Comparison of ENCODE assay signal across 36 cellular contexts in genomic region chr11:47441421-47441820, GRCh38. TPM values are rescaled to one million over a fixed set of nuclear protein-coding genes. Genes with fewer than 3 reads are reported as not detected.
"Had no signal": no experiment of that assay in that cellular context is flagged by ENCODE, and none has a peak within 500 bp of the region (broad histone marks: within the 10 kb centered on the region; RNA-seq: fewer than 3 reads in every experiment).

No MANE protein-coding gene starts in this region.

- H3K36me3 Mint-ChIP-seq: activated CD4-positive, alpha-beta memory T cell treated with anti-CD3 and anti-CD28 coated beads for 36 hours; activated naive CD4-positive, alpha-beta T cell treated with anti-CD3 and anti-CD28 coated beads, Interleukin-2, amount 50 U/mL, for 72 hours; activated naive CD8-positive, alpha-beta T cell treated with anti-CD3 and anti-CD28 coated beads for 36 hours had no signal

- H3K27ac ChIP-seq: adrenal gland, body of pancreas, brain microvascular endothelial cell, breast epithelium, VCaP had no signal

- H3K9me3 Mint-ChIP-seq: activated B cell treated with CpG ODN at 0.5 μM for 24 hours; activated CD4-positive, alpha-beta memory T cell treated with anti-CD3 and anti-CD28 coated beads for 36 hours; activated CD4-positive, alpha-beta T cell treated with anti-CD3 and anti-CD28 coated beads, Interleukin-2, amount 10 ng/mL, durations not matched to agents 24 days and 14 days; activated CD8-positive, alpha-beta T cell treated with anti-CD3 and anti-CD28 coated beads for 36 hours; activated naive CD4-positive, alpha-beta T cell treated with anti-CD3 and anti-CD28 coated beads for 36 hours; activated naive CD4-positive, alpha-beta T cell treated with anti-CD3 and anti-CD28 coated beads, Interleukin-2, amount 50 U/mL, for 72 hours; activated naive CD8-positive, alpha-beta T cell treated with anti-CD3 and anti-CD28 coated beads for 36 hours; activated T-cell treated with anti-CD3 and anti-CD28 coated beads, Interleukin-2, amount 50 U/mL, for 4 hours; activated T-cell treated with anti-CD3 and anti-CD28 coated beads, Interleukin-2, amount 50 U/mL, for 72 hours; activated T-helper 1 cell treated with anti-CD3 and anti-CD28 coated beads, Interleukin-12 subunit alpha, Interleukin-12 subunit beta, Interleukin-2, Interleukin-4 antibody, amounts not matched to agents 30 ng/mL and 10 ng/mL and 1 ng/mL, durations not matched to agents 14 hours and 24 hours and 36 hours; activated T-helper 17 cell treated with anti-CD3 and anti-CD28 coated beads, Interleukin-2, amount 50 U/mL, for 72 hours; T-helper 1 cell treated with Interleukin-12 subunit alpha and Interleukin-12 subunit beta and Interleukin-4 antibody, amounts not matched to agents 30 μg/mL and 1 μg/mL, for 36 hours; T-helper 2 cell treated with Interferon-gamma antibody and Interleukin-4, amounts not matched to agents 5 μg/mL and 100 μg/mL, for 36 hours had no signal

- H3K27ac Mint-ChIP-seq: activated B cell treated with CpG ODN at 0.5 μM for 24 hours; activated CD4-positive, alpha-beta memory T cell treated with anti-CD3 and anti-CD28 coated beads for 36 hours; activated CD4-positive, alpha-beta T cell treated with anti-CD3 and anti-CD28 coated beads, Interleukin-2, amount 10 ng/mL, durations not matched to agents 24 days and 14 days; activated CD8-positive, alpha-beta T cell treated with anti-CD3 and anti-CD28 coated beads for 36 hours; activated naive CD4-positive, alpha-beta T cell treated with anti-CD3 and anti-CD28 coated beads for 36 hours; activated naive CD4-positive, alpha-beta T cell treated with anti-CD3 and anti-CD28 coated beads, Interleukin-2, amount 50 U/mL, for 72 hours; activated naive CD8-positive, alpha-beta T cell treated with anti-CD3 and anti-CD28 coated beads for 36 hours; activated T-cell treated with anti-CD3 and anti-CD28 coated beads, Interleukin-2, amount 50 U/mL, for 72 hours; activated T-helper 1 cell treated with anti-CD3 and anti-CD28 coated beads, Interleukin-12 subunit alpha, Interleukin-12 subunit beta, Interleukin-2, Interleukin-4 antibody, amounts not matched to agents 30 ng/mL and 10 ng/mL and 1 ng/mL, durations not matched to agents 14 hours and 24 hours and 36 hours; activated T-helper 17 cell treated with anti-CD3 and anti-CD28 coated beads, Interleukin-2, amount 50 U/mL, for 72 hours; T-helper 1 cell treated with Interleukin-12 subunit alpha and Interleukin-12 subunit beta and Interleukin-4 antibody, amounts not matched to agents 30 μg/mL and 1 μg/mL, for 36 hours; T-helper 2 cell treated with Interferon-gamma antibody and Interleukin-4, amounts not matched to agents 5 μg/mL and 100 μg/mL, for 36 hours had no signal

- H3K27me3 ChIP-seq: adrenal gland, body of pancreas, brain microvascular endothelial cell, breast epithelium had no signal

- H3K36me3 ChIP-seq: adrenal gland, brain microvascular endothelial cell, breast epithelium had no signal

- H3K4me3 ChIP-seq: adrenal gland, body of pancreas, breast epithelium had no signal

- DNase-seq: activated B cell treated with CpG ODN at 0.5 μM for 24 hours; activated CD4-positive, alpha-beta memory T cell treated with anti-CD3 and anti-CD28 coated beads for 36 hours; activated CD4-positive, alpha-beta T cell treated with anti-CD3 and anti-CD28 coated beads for 4 hours; activated CD4-positive, alpha-beta T cell treated with anti-CD3 and anti-CD28 coated beads, Interleukin-2, amount 10 ng/mL, durations not matched to agents 24 days and 14 days; activated CD4-positive, alpha-beta T cell treated with anti-CD3 and anti-CD28 coated beads, Interleukin-2, amount 50 U/mL, for 1 hour; activated CD4-positive, alpha-beta T cell treated with anti-CD3 and anti-CD28 coated beads, Interleukin-2, amount 50 U/mL, for 4 hours; activated CD4-positive, CD25-positive, alpha-beta regulatory T cell treated with anti-CD3 and anti-CD28 coated beads, Interleukin-2, amount 50 U/mL, for 72 hours; activated CD8-positive, alpha-beta memory T cell treated with anti-CD3 and anti-CD28 coated beads, Interleukin-2, amount 50 U/mL, for 4 hours; activated CD8-positive, alpha-beta T cell treated with anti-CD3 and anti-CD28 coated beads for 36 hours; activated effector memory CD4-positive, alpha-beta T cell treated with anti-CD3 and anti-CD28 coated beads, Interleukin-2, amount 50 U/mL, for 16 hours; activated gamma-delta T cell treated with Interleukin-2 at 50 U/mL for 16 hours; activated naive CD4-positive, alpha-beta T cell; activated naive CD4-positive, alpha-beta T cell treated with anti-CD3 and anti-CD28 coated beads for 36 hours; activated naive CD4-positive, alpha-beta T cell treated with anti-CD3 and anti-CD28 coated beads, Interleukin-2, amount 50 U/mL, for 16 hours; activated naive CD8-positive, alpha-beta T cell treated with anti-CD3 and anti-CD28 coated beads for 36 hours; activated T-cell treated with anti-CD3 and anti-CD28 coated beads for 4 hours; activated T-cell treated with anti-CD3 and anti-CD28 coated beads, Interleukin-2, amount 50 U/mL, for 1 hour; activated T-cell treated with anti-CD3 and anti-CD28 coated beads, Interleukin-2, amount 50 U/mL, for 4 hours; activated T-cell treated with anti-CD3 and anti-CD28 coated beads, Interleukin-2, amount 50 U/mL, for 72 hours; adrenal gland; amniotic stem cell; aorta; body of pancreas; brain microvascular endothelial cell; central memory CD4-positive, alpha-beta T cell; T-helper 1 cell; T-helper 2 cell; T-helper 9 cell had no signal

- ATAC-seq: activated CD8-positive, alpha-beta T cell treated with anti-CD3 and anti-CD28 coated beads for 36 hours; activated naive CD4-positive, alpha-beta T cell treated with anti-CD3 and anti-CD28 coated beads, Interleukin-2, amount 50 U/mL, for 72 hours; activated T-cell treated with anti-CD3 and anti-CD28 coated beads, Interleukin-2, amount 50 U/mL, for 4 hours; activated T-cell treated with anti-CD3 and anti-CD28 coated beads, Interleukin-2, amount 50 U/mL, for 72 hours; activated T-helper 17 cell treated with anti-CD3 and anti-CD28 coated beads, Interleukin-2, amount 50 U/mL, for 72 hours; body of pancreas had no signal

- H3K4me1 Mint-ChIP-seq: activated B cell treated with CpG ODN at 0.5 μM for 24 hours; activated CD4-positive, alpha-beta T cell treated with anti-CD3 and anti-CD28 coated beads, Interleukin-2, amount 10 ng/mL, durations not matched to agents 24 days and 14 days; activated naive CD8-positive, alpha-beta T cell treated with anti-CD3 and anti-CD28 coated beads for 36 hours; activated T-helper 17 cell treated with anti-CD3 and anti-CD28 coated beads, Interleukin-2, amount 50 U/mL, for 72 hours had no signal

- H3K4me1 ChIP-seq: breast epithelium had no signal

- H3K9me3 ChIP-seq: adrenal gland, body of pancreas, breast epithelium had no signal

- H3K4me3 Mint-ChIP-seq: activated B cell treated with CpG ODN at 0.5 μM for 24 hours; activated CD4-positive, alpha-beta memory T cell treated with anti-CD3 and anti-CD28 coated beads for 36 hours; activated CD4-positive, alpha-beta T cell treated with anti-CD3 and anti-CD28 coated beads, Interleukin-2, amount 10 ng/mL, durations not matched to agents 24 days and 14 days; activated CD8-positive, alpha-beta T cell treated with anti-CD3 and anti-CD28 coated beads for 36 hours; activated naive CD4-positive, alpha-beta T cell treated with anti-CD3 and anti-CD28 coated beads for 36 hours; activated naive CD8-positive, alpha-beta T cell treated with anti-CD3 and anti-CD28 coated beads for 36 hours; activated T-cell treated with anti-CD3 and anti-CD28 coated beads, Interleukin-2, amount 50 U/mL, for 4 hours; activated T-cell treated with anti-CD3 and anti-CD28 coated beads, Interleukin-2, amount 50 U/mL, for 72 hours; activated T-helper 1 cell treated with anti-CD3 and anti-CD28 coated beads, Interleukin-12 subunit alpha, Interleukin-12 subunit beta, Interleukin-2, Interleukin-4 antibody, amounts not matched to agents 30 ng/mL and 10 ng/mL and 1 ng/mL, durations not matched to agents 14 hours and 24 hours and 36 hours; activated T-helper 17 cell treated with anti-CD3 and anti-CD28 coated beads, Interleukin-2, amount 50 U/mL, for 72 hours; T-helper 1 cell treated with Interleukin-12 subunit alpha and Interleukin-12 subunit beta and Interleukin-4 antibody, amounts not matched to agents 30 μg/mL and 1 μg/mL, for 36 hours; T-helper 2 cell treated with Interferon-gamma antibody and Interleukin-4, amounts not matched to agents 5 μg/mL and 100 μg/mL, for 36 hours had no signal

- H3K27me3 Mint-ChIP-seq: activated B cell treated with CpG ODN at 0.5 μM for 24 hours; activated CD4-positive, alpha-beta memory T cell treated with anti-CD3 and anti-CD28 coated beads for 36 hours; activated CD4-positive, alpha-beta T cell treated with anti-CD3 and anti-CD28 coated beads, Interleukin-2, amount 10 ng/mL, durations not matched to agents 24 days and 14 days; activated CD8-positive, alpha-beta T cell treated with anti-CD3 and anti-CD28 coated beads for 36 hours; activated naive CD8-positive, alpha-beta T cell treated with anti-CD3 and anti-CD28 coated beads for 36 hours; activated T-helper 17 cell treated with anti-CD3 and anti-CD28 coated beads, Interleukin-2, amount 50 U/mL, for 72 hours had no signal

RNA-seq across cellular contexts. Expression of gene RAPSN, which starts 7.5 kb away (rescaled TPM):
- total RNA-seq: activated naive CD4-positive, alpha-beta T cell treated with anti-CD3 and anti-CD28 coated beads for 36 hours; body of pancreas; cerebellum had no signal
